8 cellular contexts compared by ENCODE assay signal in the genomic region with DNA sequence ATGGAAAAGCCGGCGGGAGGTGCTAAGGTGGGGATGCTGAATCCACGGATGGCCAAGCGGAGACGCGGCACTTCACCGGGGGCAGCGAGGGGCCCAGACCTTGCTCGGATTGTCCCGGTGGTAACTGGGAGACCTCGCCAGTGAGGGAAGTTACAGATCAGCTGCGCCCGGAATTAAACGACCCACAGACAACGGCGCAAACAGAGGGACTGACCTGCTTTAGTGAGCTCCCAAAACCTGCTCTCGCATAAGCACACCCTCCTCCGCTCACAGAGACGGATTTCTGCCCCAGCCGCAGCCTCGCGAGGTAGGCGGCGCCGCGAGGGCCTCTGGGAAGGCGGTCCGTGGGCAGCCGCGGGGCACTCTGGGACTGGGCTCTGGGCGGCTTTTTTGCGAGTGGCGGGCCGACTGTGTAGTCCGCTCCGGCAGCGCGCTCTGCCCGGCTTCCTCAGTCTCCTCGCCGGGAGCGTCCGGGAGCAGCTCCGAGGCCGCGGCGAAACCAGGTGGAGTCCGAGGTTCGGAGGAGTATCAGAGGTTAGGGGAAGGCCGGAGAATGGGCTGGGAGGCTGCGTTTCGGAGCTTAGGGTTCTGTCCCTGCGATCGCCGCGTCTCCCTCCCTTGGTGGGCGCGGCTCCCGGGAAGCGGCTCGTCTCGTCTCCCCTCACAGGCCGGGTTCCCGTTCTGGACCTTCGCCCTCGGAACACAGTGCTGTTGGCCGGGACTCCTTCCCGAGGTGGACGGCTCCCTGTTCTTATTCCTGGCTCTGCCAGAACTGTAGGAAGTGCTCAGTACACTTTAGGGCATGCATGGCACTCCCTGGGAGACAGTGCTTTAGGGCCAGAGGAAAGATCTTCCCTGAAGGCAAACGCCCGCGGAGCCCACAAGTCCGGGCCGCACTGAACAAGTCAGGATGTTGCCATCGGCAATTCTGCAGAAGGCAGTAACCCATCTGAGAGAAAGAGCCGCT. TPM values are rescaled to one million over a fixed set of nuclear protein-coding genes. Genes with fewer than 3 reads are reported as not detected.
A peak's percentile ranks its signal among the peaks of the same experiment; 100 is the strongest.
DNase-seq lines count a peak whose midpoint lies in the region; ATAC-seq and TF ChIP-seq lines count a peak whose summit lies in the region.

Gene EXO5, plus strand, starts transcription at position 393 of the 967 bp plus-strand sequence. CDS start 5,778 bp downstream, outside the sequence.

- in situ Hi-C loops in Panc1 (cut with HindIII; ENCODE audit: low pct_unique_long_range_greater_than_20kb, low sequenced_read_pairs) = no loop called here

- peak; percentile 98 to 99 for ATAC-seq in CD4-positive, CD25-positive, alpha-beta regulatory T cell (ENCODE audit: low read depth in 2 of 2)
- ATAC-seq in GM19467 (IDR thresholded peaks at IDR 0.05; ENCODE audit: unreplicated experiment) (peak; percentile 74), Panc1 (peak; percentile 99)

- peaks cover 14 to 34% of the 10 kb centered on the region in 2 experiments for H3K9me3 ChIP-seq in CD4-positive, CD25-positive, alpha-beta regulatory T cell (ENCODE audit: control insufficient read depth in 2 of 2, low read length in 2 of 2)
- H3K9me3 ChIP-seq in HUES48 (ENCODE audit: control insufficient read depth, insufficient read depth, low read length) (no peaks in the 10 kb centered on the region; the same call in 1 of the 2 replicates), Panc1 (ENCODE audit: control insufficient read depth, insufficient read depth, low read depth, low read length) (peaks cover 40% of the 10 kb centered on the region), esophagus muscularis mucosa (peaks cover 0 to 5% (median 0%) of the 10 kb centered on the region in 4 donors), muscle layer of duodenum (ENCODE audit: control insufficient read depth in 1 of 2, low read length in 2 of 2) (peaks cover 2 to 3% of the 10 kb centered on the region in 2 donors)

- peak; percentile 58 to 89 (median 74) for DNase-seq in CD4-positive, CD25-positive, alpha-beta regulatory T cell
- DNase-seq in Panc1 (ENCODE audit: low read depth, low spot score) (no peak), esophagus muscularis mucosa (ENCODE audit: extremely low spot score) (peak; percentile 94)
- peak; percentile 89 to 92 for DNase-seq in activated T-cell treated with anti-CD3 and anti-CD28 coated beads, Interleukin-2, amount 50 U/mL, for 48 hours
- DNase-seq in stimulated activated CD8-positive, alpha-beta memory T cell treated with anti-CD3 and anti-CD28 coated beads, Interleukin-7, amount 100 ng/mL, for 24 hours (ENCODE audit: low read depth) = peak; percentile 72

- H3K27ac Mint-ChIP-seq in CD4-positive, CD25-positive, alpha-beta regulatory T cell = peak within 1 kb of the TSS; percentile 85 to 90 (median 88)

- BruUV-seq in Panc1 (replicated peaks; lab: Mats Ljungman, UMichigan) = no TSS peak

- intact Hi-C loops in Panc1 (cut with micrococcal nuclease; ENCODE audit: unreplicated experiment) (no loop called here), esophagus muscularis mucosa (cut with DNase I) (no loop called here)

- CTCF ChIA-PET in Panc1 (lab: Charles Lee) = no interaction called here

- WGBS in esophagus muscularis mucosa = 2% methylated on average over 21 of the region's 76 CpGs

- no peak for TF ChIP-seq EP300 in esophagus muscularis mucosa (IDR thresholded peaks at IDR 0.05)

- H3K9ac ChIP-seq in HUES48 (ENCODE audit: low read depth, low read length) = peak within 1 kb of the TSS; percentile 74

- H3K4me3 Mint-ChIP-seq in CD4-positive, CD25-positive, alpha-beta regulatory T cell = peak within 1 kb of the TSS; percentile 88 to 92 (median 90)

- H3K4me3 ChIP-seq in CD4-positive, CD25-positive, alpha-beta regulatory T cell (ENCODE audit: low read depth, low read length) = peak within 1 kb of the TSS; percentile 81
- peak within 1 kb of the TSS; percentile 87 for H3K4me3 ChIP-seq in HUES48 (ENCODE audit: low read depth, low read length)
- H3K4me3 ChIP-seq in Panc1 (ENCODE audit: low read depth in 2 of 2, low read length in 2 of 2) = peak within 1 kb of the TSS; percentile 75 to 78
- H3K4me3 ChIP-seq in esophagus muscularis mucosa = peak within 1 kb of the TSS; percentile 72 to 84 (median 76)
- H3K4me3 ChIP-seq in muscle layer of duodenum (ENCODE audit: low read depth in 1 of 2, low read length in 2 of 2) = peak within 1 kb of the TSS; percentile 78 to 85

- POLR2A ChIA-PET in Panc1 (lab: Charles Lee) = interaction anchor here (0.5 kb wide), 1 partner anchor 84 kb away, joined by 6 read pairs; no protein-coding TSS in a partner anchor

- H3K36me3 Mint-ChIP-seq in CD4-positive, CD25-positive, alpha-beta regulatory T cell = peaks cover 27% of the 10 kb centered on the region

- H3K36me3 ChIP-seq in CD4-positive, CD25-positive, alpha-beta regulatory T cell (ENCODE audit: control insufficient read depth, insufficient read depth, low read length) = no peaks in the 10 kb centered on the region
- H3K36me3 ChIP-seq in HUES48 (ENCODE audit: control insufficient read depth, insufficient read depth, low read length) (no peaks in the 10 kb centered on the region), Panc1 (ENCODE audit: control insufficient read depth, insufficient read depth, low read length) (no peaks in the 10 kb centered on the region), esophagus muscularis mucosa (no peaks in the 10 kb centered on the region), muscle layer of duodenum (ENCODE audit: control insufficient read depth in 1 of 2, insufficient read depth in 2 of 2, low read length in 2 of 2) (peaks cover 0 to 14% of the 10 kb centered on the region in 2 donors)

- TF ChIP-seq CTCF in Panc1 (IDR thresholded peaks at IDR 0.05) (no peak), esophagus muscularis mucosa (IDR thresholded peaks at IDR 0.05) (peak in 1 of 3 experiments; percentile 8)

- no peaks in the 10 kb centered on the region for H3K27me3 ChIP-seq in CD4-positive, CD25-positive, alpha-beta regulatory T cell (ENCODE audit: control insufficient read depth, insufficient read depth, low read length)
- H3K27me3 ChIP-seq in HUES48 (ENCODE audit: control insufficient read depth, insufficient read depth, low read length) (peaks cover 12% of the 10 kb centered on the region), Panc1 (ENCODE audit: control insufficient read depth, insufficient read depth, low read length) (no peaks in the 10 kb centered on the region), esophagus muscularis mucosa (no peaks in the 10 kb centered on the region), muscle layer of duodenum (ENCODE audit: low read depth, low read length) (no peaks in the 10 kb centered on the region)

- peaks cover 15% of the 10 kb centered on the region for H3K4me1 ChIP-seq in CD4-positive, CD25-positive, alpha-beta regulatory T cell (ENCODE audit: control insufficient read depth, insufficient read depth, low read length, poor library complexity, severe bottlenecking)
- H3K4me1 ChIP-seq in HUES48 (ENCODE audit: control insufficient read depth, insufficient read depth, low read length) (no peaks in the 10 kb centered on the region), Panc1 (ENCODE audit: control insufficient read depth, insufficient read depth, low read length) (no peaks in the 10 kb centered on the region), esophagus muscularis mucosa (peaks cover 16 to 22% (median 18%) of the 10 kb centered on the region in 4 donors), muscle layer of duodenum (ENCODE audit: control insufficient read depth in 1 of 2, insufficient read depth in 2 of 2, low read length in 2 of 2) (peaks cover 7 to 10% of the 10 kb centered on the region in 2 donors)

- no peak for TF ChIP-seq POLR2A in esophagus muscularis mucosa (IDR thresholded peaks at IDR 0.05; ENCODE audit: low read depth)

- H3K27me3 Mint-ChIP-seq in CD4-positive, CD25-positive, alpha-beta regulatory T cell = no peaks in the 10 kb centered on the region

- H3K27ac ChIP-seq in CD4-positive, CD25-positive, alpha-beta regulatory T cell (ENCODE audit: insufficient read depth, low read length, poor library complexity, severe bottlenecking) = peak within 1 kb of the TSS; percentile 55
- H3K27ac ChIP-seq in HUES48 (ENCODE audit: low read depth, low read length) = no peak within 1 kb of the TSS
- H3K27ac ChIP-seq in Panc1 (ENCODE audit: low read length) = peak within 1 kb of the TSS; percentile 94
- H3K27ac ChIP-seq in esophagus muscularis mucosa (replicated peaks in 1 of 4) = peak within 1 kb of the TSS; percentile 73 to 84 (median 78)
- H3K27ac ChIP-seq in muscle layer of duodenum (ENCODE audit: low read length) = peak within 1 kb of the TSS; percentile 45

- peaks cover 0 to 33% (median 17%) of the 10 kb centered on the region in 7 donors for H3K9me3 Mint-ChIP-seq in CD4-positive, CD25-positive, alpha-beta regulatory T cell

- H3K4me1 Mint-ChIP-seq in CD4-positive, CD25-positive, alpha-beta regulatory T cell = peaks cover 8 to 22% (median 9%) of the 10 kb centered on the region in 4 donors

RNA-seq across cellular contexts. Expression of gene EXO5, which starts in this region (rescaled TPM):
- 7.2 TPM for total RNA-seq in CD4-positive, CD25-positive, alpha-beta regulatory T cell
- polyA plus RNA-seq in CD4-positive, CD25-positive, alpha-beta regulatory T cell = 1 to 10 TPM; 4.0 to 8.7 (median 7.7) TPM
- total RNA-seq in Panc1 (2021; ENCODE audit: unreplicated experiment) (17.9 TPM), esophagus muscularis mucosa (10 to 100 TPM in 1 of 4 donors, 1 to 10 TPM in 3; 4.6 to 10.2 (median 6.7) TPM)
- polyA plus RNA-seq in Panc1 (2012; ENCODE audit: insufficient read length) = 10.0 TPM
